11 cellular contexts compared by ENCODE assay signal in the genomic region with DNA sequence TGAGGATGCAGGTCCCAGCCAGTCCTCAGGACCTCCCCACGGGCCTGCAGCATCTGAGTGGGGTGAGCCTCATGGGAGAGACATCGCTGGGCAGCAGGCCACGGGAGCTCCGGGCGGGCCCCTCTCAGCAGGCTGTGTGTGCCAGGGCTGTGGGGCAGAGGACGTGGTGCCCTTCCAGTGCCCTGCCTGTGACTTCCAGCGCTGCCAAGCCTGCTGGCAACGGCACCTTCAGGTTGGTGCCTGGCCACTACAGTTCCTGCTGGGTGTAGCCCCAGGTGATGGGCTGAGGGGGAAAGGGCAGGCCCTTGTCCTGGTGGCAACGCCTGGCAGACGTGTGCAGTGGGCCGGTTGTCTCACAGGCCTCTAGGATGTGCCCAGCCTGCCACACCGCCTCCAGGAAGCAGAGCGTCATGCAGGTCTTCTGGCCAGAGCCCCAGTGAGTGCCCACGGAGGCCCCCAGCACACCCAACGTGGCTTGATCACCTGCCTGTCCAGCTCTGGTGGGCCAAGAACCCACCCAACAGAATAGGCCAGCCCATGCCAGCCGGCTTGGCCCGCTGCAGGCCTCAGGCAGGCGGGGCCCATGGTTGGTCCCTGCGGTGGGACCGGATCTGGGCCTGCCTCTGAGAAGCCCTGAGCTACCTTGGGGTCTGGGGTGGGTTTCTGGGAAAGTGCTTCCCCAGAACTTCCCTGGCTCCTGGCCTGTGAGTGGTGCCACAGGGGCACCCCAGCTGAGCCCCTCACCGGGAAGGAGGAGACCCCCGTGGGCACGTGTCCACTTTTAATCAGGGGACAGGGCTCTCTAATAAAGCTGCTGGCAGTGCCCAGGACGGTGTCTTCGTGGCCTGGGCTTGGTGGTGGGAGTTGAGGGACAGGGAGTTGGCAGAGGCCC. TPM values are rescaled to one million over a fixed set of nuclear protein-coding genes. Genes with fewer than 3 reads are reported as not detected.
A peak's percentile ranks its signal among the peaks of the same experiment; 100 is the strongest.
DNase-seq lines count a peak whose midpoint lies in the region; ATAC-seq, FAIRE-seq and TF ChIP-seq lines count a peak whose summit lies in the region.
"Had no signal": no experiment of that assay in that cellular context is flagged by ENCODE, and none has a peak within 500 bp of the region (broad histone marks: within the 10 kb centered on the region; RNA-seq: fewer than 3 reads in every experiment).

No MANE protein-coding gene starts in this region.

- no peaks in the 10 kb centered on the region; the same call in 1 of the 2 replicates for H3K36me3 ChIP-seq in Caco-2 (ENCODE audit: control insufficient read depth, insufficient read depth, low read length)
- H3K36me3 ChIP-seq in neural progenitor cell: no peaks in the 10 kb centered on the region
- H3K36me3 ChIP-seq in tibial nerve: peaks cover 0 to 72% (median 2%) of the 10 kb centered on the region in 3 donors

- H3K4me3 Mint-ChIP-seq in Caco-2 (ENCODE audit: unreplicated experiment) (peak overlapping the region; percentile 66), neural progenitor cell (no peak overlapping the region)

- WGBS in tibial nerve, 2 donors: 75 to 78% methylated on average over 14 to 18 of the region's 25 CpGs

- DNase-seq in Caco-2 (peak; percentile 39 to 45), RWPE1 (ENCODE audit: low spot score) (no peak), neural progenitor cell (ENCODE audit: low spot score) (no peak), urothelium cell line (ENCODE audit: low spot score) (no peak), HPDE6-E6E7 (ENCODE audit: extremely low spot score) (no peak), tibial nerve (ENCODE audit: low spot score in 2 of 2) (no peak)
- DNase-seq: NCI-H526 treated with DMSO at 0.1 percent for 48 hours had no signal

- peaks cover 26% of the 10 kb centered on the region for H3K4me1 ChIP-seq in Caco-2
- H3K4me1 ChIP-seq in neural progenitor cell: peaks cover 10% of the 10 kb centered on the region
- H3K4me1 ChIP-seq in tibial nerve: peaks cover 0 to 73% (median 28%) of the 10 kb centered on the region in 4 donors

- H3K4me1 Mint-ChIP-seq in Caco-2 (ENCODE audit: low read depth, unreplicated experiment) (peaks cover 11% of the 10 kb centered on the region), neural progenitor cell (no peaks in the 10 kb centered on the region)

- H3K27me3 ChIP-seq in Caco-2 (replicated peaks; ENCODE audit: control insufficient read depth, insufficient read depth, low read length) (no peaks in the 10 kb centered on the region), neural progenitor cell (no peaks in the 10 kb centered on the region), tibial nerve (no peaks in the 10 kb centered on the region)

- no peak overlapping the region for H3K9ac ChIP-seq in neural progenitor cell

- no peak for TF ChIP-seq EP300 in tibial nerve (IDR thresholded peaks at IDR 0.05)

- POLR2A ChIA-PET in Caco-2 (lab: Charles Lee) (interaction anchor here (1.7 kb wide), 1 partner anchor 13 kb away, joined by 7 read pairs; a partner anchor contains a TSS), RWPE1 (lab: Yijun Ruan, JAX; ENCODE audit: low non-redundant PET) (interaction anchor here (0.9 kb wide), 1 partner anchor 12 kb away, joined by 4 read pairs; no protein-coding TSS in a partner anchor)

- no TSS peak for BruUV-seq in Caco-2 (replicated peaks; lab: Mats Ljungman, UMichigan)

- H3K9me3 ChIP-seq in Caco-2 (peaks cover 3% of the 10 kb centered on the region; the same call in 1 of the 2 replicates), neural progenitor cell (ENCODE audit: low read depth) (no peaks in the 10 kb centered on the region), tibial nerve (no peaks in the 10 kb centered on the region)

- peak overlapping the region; percentile 66 for H3K4me2 ChIP-seq in neural progenitor cell

- intact Hi-C loops in Caco-2 (cut with micrococcal nuclease; ENCODE audit: unreplicated experiment): no loop called here

- H3F3A ChIP-seq in neural progenitor cell (ENCODE audit: low read depth): peaks cover 7% of the 10 kb centered on the region

- no peak overlapping the region for H2AFZ ChIP-seq in neural progenitor cell (replicated peaks)

- peak overlapping the region; percentile 94 for H3K27ac Mint-ChIP-seq in Caco-2 (ENCODE audit: unreplicated experiment)
- no peak overlapping the region for H3K27ac Mint-ChIP-seq in neural progenitor cell

- H3K79me2 ChIP-seq in neural progenitor cell (ENCODE audit: low read depth): no peaks in the 10 kb centered on the region

- TF ChIP-seq CTCF in Caco-2 (IDR thresholded peaks at IDR 0.05; ENCODE audit: insufficient read depth in 1 of 2, low read depth in 1 of 2, low read length in 1 of 2, severe bottlenecking in 1 of 2, unreplicated experiment in 1 of 2): no peak
- TF ChIP-seq CTCF in RWPE1 (conservative IDR thresholded peaks at IDR 0.05; ENCODE audit: low read depth): no peak
- no peak for TF ChIP-seq CTCF in neural progenitor cell (IDR thresholded peaks at IDR 0.05)
- no peak for TF ChIP-seq CTCF in tibial nerve (IDR thresholded peaks at IDR 0.05)

- H3K27me3 Mint-ChIP-seq in Caco-2 (ENCODE audit: insufficient read depth, unreplicated experiment): peaks cover 2% of the 10 kb centered on the region
- H3K27me3 Mint-ChIP-seq in neural progenitor cell (ENCODE audit: insufficient read depth, low read depth): peaks cover 15% of the 10 kb centered on the region

- CTCF ChIA-PET in Caco-2 (lab: Charles Lee) (interaction anchor here (1.0 to 1.4 kb wide), 2 partner anchors 12 to 156 kb away, joined by 3 to 4 read pairs; a partner anchor contains a TSS), RWPE1 (lab: Yijun Ruan, JAX) (interaction anchor here (0.6 to 1.8 kb wide), 2 partner anchors 10 to 61 kb away, joined by 3 to 7 read pairs; no protein-coding TSS in a partner anchor)

- H3K36me3 Mint-ChIP-seq in Caco-2 (ENCODE audit: insufficient read depth, unreplicated experiment) (peaks cover 97% of the 10 kb centered on the region), neural progenitor cell (peaks cover 5% of the 10 kb centered on the region)

- no peak for TF ChIP-seq POLR2A in tibial nerve (IDR thresholded peaks at IDR 0.05)

- no peaks in the 10 kb centered on the region for H4K20me1 ChIP-seq in neural progenitor cell (ENCODE audit: low read depth)

- no peak for FAIRE-seq in urothelium cell line (lab: Jason Lieb, UNC)

- ATAC-seq in esophagus mucosa (peak; percentile 16), HG02981 (IDR thresholded peaks at IDR 0.05; ENCODE audit: unreplicated experiment) (no peak)

- H3K9me3 Mint-ChIP-seq in Caco-2 (ENCODE audit: unreplicated experiment) (no peaks in the 10 kb centered on the region), neural progenitor cell (peaks cover 4% of the 10 kb centered on the region)

- H3K27ac ChIP-seq in RWPE1 (peak overlapping the region; percentile 97), neural progenitor cell (no peak overlapping the region), tibial nerve (peak overlapping the region in 2 of 4 donors; percentile 43 to 46)
- H3K27ac ChIP-seq: HL-60 had no signal

- H3K4me3 ChIP-seq in Caco-2 (ENCODE audit: low read depth, low read length): no peak overlapping the region
- H3K4me3 ChIP-seq in neural progenitor cell: no peak overlapping the region
- H3K4me3 ChIP-seq in tibial nerve: no peak overlapping the region

RNA-seq across cellular contexts. Expression of a gene that starts 0.8 kb away (rescaled TPM):
- total RNA-seq in Caco-2 (2022): not detected in 2 replicates
- 4.5 TPM for total RNA-seq in esophagus mucosa
- total RNA-seq in neural progenitor cell (ENCODE audit: low replicate concordance): 0.25 TPM in 1 of 2 replicates, not detected in the other
- total RNA-seq in tibial nerve: 10 to 100 TPM in 3 of 4 donors, 1 to 10 TPM in 1; 8.0 to 61.2 (median 35.9) TPM
- total RNA-seq: mononuclear cell had no signal

RNA-seq across cellular contexts. Expression of a gene that starts 12.1 kb away (rescaled TPM):
- total RNA-seq in Caco-2 (2022) (119 and 126 TPM in 2 replicates), esophagus mucosa (31.1 TPM), neural progenitor cell (ENCODE audit: low replicate concordance) (18.3 and 32.6 TPM in 2 replicates), tibial nerve (10 to 100 TPM; 36.9 to 71.1 (median 50.9) TPM)

RNA-seq across cellular contexts. Expression of a gene that starts 12.2 kb away (rescaled TPM):
- 69.3 and 74.7 TPM in 2 replicates for total RNA-seq in Caco-2 (2022)
- 11.1 TPM for total RNA-seq in esophagus mucosa
- total RNA-seq in neural progenitor cell (ENCODE audit: low replicate concordance): 8.2 and 26.8 TPM in 2 replicates
- 10 to 100 TPM; 27.5 to 70.8 (median 40.9) TPM for total RNA-seq in tibial nerve

RNA-seq across cellular contexts. Expression of a gene that starts 37.6 kb away (rescaled TPM):
- 51.1 and 61.6 TPM in 2 replicates for total RNA-seq in Caco-2 (2022)
- 12.2 TPM for total RNA-seq in esophagus mucosa
- total RNA-seq in neural progenitor cell (ENCODE audit: low replicate concordance): 6.0 and 16.7 TPM in 2 replicates
- total RNA-seq in tibial nerve: 10 to 100 TPM; 28.2 to 62.4 (median 46.7) TPM

RNA-seq across cellular contexts. Expression of a gene that starts 40.8 kb away (rescaled TPM):
- total RNA-seq in Caco-2 (2022) (18.8 and 23.5 TPM in 2 replicates), esophagus mucosa (5.1 TPM), neural progenitor cell (ENCODE audit: low replicate concordance) (0.47 and 10.9 TPM in 2 replicates), tibial nerve (10 to 100 TPM; 11.4 to 51.9 (median 17.6) TPM)

Comparison
In these comparisons a context has a peak if more than half of its experiments do, and no peak if none do; other contexts are left out.
1. DNase-seq: peak in Caco-2 (2 of 2); none in RWPE1 (single experiment), neural progenitor cell (single experiment), urothelium cell line (single experiment), HPDE6-E6E7 (single experiment) and tibial nerve (0 of 2).